8 cellular contexts compared by ENCODE assay signal in the genomic region with DNA sequence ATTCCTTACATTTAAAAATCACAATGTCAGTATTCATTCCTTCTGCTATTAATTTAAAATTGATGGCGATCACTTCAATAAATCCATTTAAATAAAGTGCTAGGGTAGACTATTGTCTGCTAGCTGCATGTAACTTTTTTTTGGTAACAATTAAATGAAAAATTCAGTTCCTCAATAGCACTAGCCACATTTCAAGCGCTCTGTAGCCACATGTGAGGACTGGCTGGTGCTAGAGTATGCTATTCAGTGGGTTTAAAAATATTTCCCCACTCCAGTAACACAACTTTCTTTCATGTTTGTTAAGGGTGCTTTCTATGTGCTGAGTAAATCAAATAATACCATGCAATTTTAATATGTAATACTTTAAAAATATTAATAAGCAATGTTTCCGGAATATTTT.
DNase-seq lines count a peak whose midpoint lies in the region; ATAC-seq and TF ChIP-seq lines count a peak whose summit lies in the region.

No MANE protein-coding gene starts in this region.

- peak overlapping the region; percentile 81 for H3K27ac ChIP-seq in HL-60 (replicated peaks)
- peak overlapping the region; percentile 91 for H3K27ac ChIP-seq in left ventricle myocardium inferior (replicated peaks)
- H3K27ac ChIP-seq in sigmoid colon, result peak overlapping the region; percentile 83 to 90 (median 88)

- H3K9me3 Mint-ChIP-seq in WTC11, result peaks cover 4% of the 10 kb centered on the region; the same call in 1 of the 2 replicates

- H3K4me3 ChIP-seq in HL-60 (replicated peaks; ENCODE audit: insufficient read depth, low read length) (peak overlapping the region; percentile 58), left ventricle myocardium inferior (peak overlapping the region; percentile 67), sigmoid colon (peak overlapping the region; percentile 47 to 57 (median 54))

- no peak for TF ChIP-seq CTCF in HL-60 (IDR thresholded peaks at IDR 0.05; ENCODE audit: insufficient read depth, low read length)
- no peak for TF ChIP-seq CTCF in WTC11 (IDR thresholded peaks at IDR 0.05)
- TF ChIP-seq CTCF in left ventricle myocardium inferior (IDR thresholded peaks at IDR 0.05; ENCODE audit: borderline replicate concordance), result no peak
- TF ChIP-seq CTCF in sigmoid colon (IDR thresholded peaks at IDR 0.05), result no peak

- H3K27me3 Mint-ChIP-seq in WTC11 (ENCODE audit: low read depth), result peaks cover 14% of the 10 kb centered on the region

- H3K27me3 ChIP-seq in HL-60 (ENCODE audit: insufficient read depth, poor library complexity, severe bottlenecking) (no peaks in the 10 kb centered on the region), left ventricle myocardium inferior (ENCODE audit: low read depth) (no peaks in the 10 kb centered on the region), sigmoid colon (no peaks in the 10 kb centered on the region)

- H3K9me3 ChIP-seq in left ventricle myocardium inferior (replicated peaks) (no peaks in the 10 kb centered on the region), sigmoid colon (no peaks in the 10 kb centered on the region)

- TF ChIP-seq EP300 in sigmoid colon (IDR thresholded peaks at IDR 0.05), result no peak

- POLR2A ChIA-PET in WTC11 (lab: Charles Lee), result interaction anchor here (0.6 kb wide), 1 partner anchor 64 kb away, joined by 5 read pairs; no protein-coding TSS in a partner anchor

- peaks cover 30% of the 10 kb centered on the region for H3K36me3 ChIP-seq in left ventricle myocardium inferior
- peaks cover 0 to 35% (median 0%) of the 10 kb centered on the region in 4 donors for H3K36me3 ChIP-seq in sigmoid colon

- H3K27ac Mint-ChIP-seq in WTC11, result no peak overlapping the region

- TF ChIP-seq POLR2A in sigmoid colon (IDR thresholded peaks at IDR 0.05), result no peak

- peak overlapping the region; percentile 93 for H3K4me3 Mint-ChIP-seq in WTC11

- peaks cover 7% of the 10 kb centered on the region; the same call in 1 of the 2 replicates for H3K4me1 Mint-ChIP-seq in WTC11

- H3K36me3 Mint-ChIP-seq in WTC11, result peaks cover 18% of the 10 kb centered on the region

- CTCF ChIA-PET in WTC11 (lab: Charles Lee), result interaction anchor here (1.1 kb wide), 1 partner anchor 1549 kb away, joined by 3 read pairs; no protein-coding TSS in a partner anchor

- H3K4me1 ChIP-seq in left ventricle myocardium inferior (peaks cover 12% of the 10 kb centered on the region), sigmoid colon (peaks cover 0 to 12% (median 8%) of the 10 kb centered on the region in 4 donors)

- peak; percentile 12; the same call in 1 of the 2 replicates for ATAC-seq in WTC11

- DNase-seq in SIG-M5 treated with dmso at 0.1 percent for 504 hours (lab: John Stamatoyannopoulos, UW; ENCODE audit: unreplicated experiment), result peak; percentile 68
- no peak for DNase-seq in SIG-M5 (lab: John Stamatoyannopoulos, UW)
- peak in 1 of 2 experiments; percentile 38 for DNase-seq in HL-60 (ENCODE audit: low read depth in 1 of 2, low spot score in 1 of 2)
- no peak for DNase-seq in WTC11 (ENCODE audit: low spot score)
- DNase-seq in left ventricle myocardium inferior, result no peak
- DNase-seq in sigmoid colon, result no peak
- no peak for DNase-seq in stimulated activated CD4-positive, alpha-beta T cell treated with anti-CD3 and anti-CD28 coated beads, Interleukin-4, amount 100 ng/mL, for 4 hours
- DNase-seq in NCI-H510A (lab: John Stamatoyannopoulos, UW), result no peak

- WGBS in sigmoid colon, 2 donors, result 8 to 13% methylated on average over 3 of the region's 3 CpGs

- intact Hi-C loops in left ventricle myocardium inferior (cut with micrococcal nuclease), result no loop called here
- intact Hi-C loops in sigmoid colon (cut with DNase I), result loop anchor here (10.0 kb wide), 2 partner anchors 50 to 110 kb away; a partner anchor contains a TSS

TF ChIP-seq in WTC11, 78 proteins besides CTCF, POLR2A, EP300 and RAD21:
- TF ChIP-seq KAT7 (CRISPR knock-in tag; IDR thresholded peaks at IDR 0.05; ENCODE audit: borderline replicate concordance) (no peak), SP1 (CRISPR knock-in tag; conservative IDR thresholded peaks at IDR 0.05) (no peak), SOX15 (CRISPR knock-in tag; IDR thresholded peaks at IDR 0.05) (no peak), NR3C1 (CRISPR knock-in tag; conservative IDR thresholded peaks at IDR 0.05; ENCODE audit: low read depth) (no peak), ZNF416 (CRISPR knock-in tag; IDR thresholded peaks at IDR 0.05) (no peak), CBFB (CRISPR knock-in tag; IDR thresholded peaks at IDR 0.05; ENCODE audit: low read depth) (no peak), TEAD1 (CRISPR knock-in tag; IDR thresholded peaks at IDR 0.05) (no peak), ZNF121 (CRISPR knock-in tag; IDR thresholded peaks at IDR 0.05) (no peak), NFYB (CRISPR knock-in tag; conservative IDR thresholded peaks at IDR 0.05; ENCODE audit: low read depth) (no peak)
- TF ChIP-seq, protein P1, sequence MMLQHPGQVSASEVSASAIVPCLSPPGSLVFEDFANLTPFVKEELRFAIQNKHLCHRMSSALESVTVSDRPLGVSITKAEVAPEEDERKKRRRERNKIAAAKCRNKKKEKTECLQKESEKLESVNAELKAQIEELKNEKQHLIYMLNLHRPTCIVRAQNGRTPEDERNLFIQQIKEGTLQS (CRISPR knock-in tag; conservative IDR thresholded peaks at IDR 0.05), result no peak
- TF ChIP-seq, protein P2, sequence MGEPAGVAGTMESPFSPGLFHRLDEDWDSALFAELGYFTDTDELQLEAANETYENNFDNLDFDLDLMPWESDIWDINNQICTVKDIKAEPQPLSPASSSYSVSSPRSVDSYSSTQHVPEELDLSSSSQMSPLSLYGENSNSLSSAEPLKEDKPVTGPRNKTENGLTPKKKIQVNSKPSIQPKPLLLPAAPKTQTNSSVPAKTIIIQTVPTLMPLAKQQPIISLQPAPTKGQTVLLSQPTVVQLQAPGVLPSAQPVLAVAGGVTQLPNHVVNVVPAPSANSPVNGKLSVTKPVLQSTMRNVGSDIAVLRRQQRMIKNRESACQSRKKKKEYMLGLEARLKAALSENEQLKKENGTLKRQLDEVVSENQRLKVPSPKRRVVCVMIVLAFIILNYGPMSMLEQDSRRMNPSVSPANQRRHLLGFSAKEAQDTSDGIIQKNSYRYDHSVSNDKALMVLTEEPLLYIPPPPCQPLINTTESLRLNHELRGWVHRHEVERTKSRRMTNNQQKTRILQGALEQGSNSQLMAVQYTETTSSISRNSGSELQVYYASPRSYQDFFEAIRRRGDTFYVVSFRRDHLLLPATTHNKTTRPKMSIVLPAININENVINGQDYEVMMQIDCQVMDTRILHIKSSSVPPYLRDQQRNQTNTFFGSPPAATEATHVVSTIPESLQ (CRISPR knock-in tag; IDR thresholded peaks at IDR 0.05), result no peak
- TF ChIP-seq, protein P3, sequence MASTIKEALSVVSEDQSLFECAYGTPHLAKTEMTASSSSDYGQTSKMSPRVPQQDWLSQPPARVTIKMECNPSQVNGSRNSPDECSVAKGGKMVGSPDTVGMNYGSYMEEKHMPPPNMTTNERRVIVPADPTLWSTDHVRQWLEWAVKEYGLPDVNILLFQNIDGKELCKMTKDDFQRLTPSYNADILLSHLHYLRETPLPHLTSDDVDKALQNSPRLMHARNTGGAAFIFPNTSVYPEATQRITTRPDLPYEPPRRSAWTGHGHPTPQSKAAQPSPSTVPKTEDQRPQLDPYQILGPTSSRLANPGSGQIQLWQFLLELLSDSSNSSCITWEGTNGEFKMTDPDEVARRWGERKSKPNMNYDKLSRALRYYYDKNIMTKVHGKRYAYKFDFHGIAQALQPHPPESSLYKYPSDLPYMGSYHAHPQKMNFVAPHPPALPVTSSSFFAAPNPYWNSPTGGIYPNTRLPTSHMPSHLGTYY (CRISPR knock-in tag; IDR thresholded peaks at IDR 0.05), result no peak
- TF ChIP-seq, protein P4, sequence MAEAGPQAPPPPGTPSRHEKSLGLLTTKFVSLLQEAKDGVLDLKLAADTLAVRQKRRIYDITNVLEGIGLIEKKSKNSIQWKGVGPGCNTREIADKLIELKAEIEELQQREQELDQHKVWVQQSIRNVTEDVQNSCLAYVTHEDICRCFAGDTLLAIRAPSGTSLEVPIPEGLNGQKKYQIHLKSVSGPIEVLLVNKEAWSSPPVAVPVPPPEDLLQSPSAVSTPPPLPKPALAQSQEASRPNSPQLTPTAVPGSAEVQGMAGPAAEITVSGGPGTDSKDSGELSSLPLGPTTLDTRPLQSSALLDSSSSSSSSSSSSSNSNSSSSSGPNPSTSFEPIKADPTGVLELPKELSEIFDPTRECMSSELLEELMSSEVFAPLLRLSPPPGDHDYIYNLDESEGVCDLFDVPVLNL (CRISPR knock-in tag; IDR thresholded peaks at IDR 0.05; ENCODE audit: borderline replicate concordance, low read depth), result no peak
